ENCODE assay signal across 31 cellular contexts in genomic region chr6:125836466-125836865, GRCh38.
"Had no signal": no experiment of that assay in that cellular context is flagged by ENCODE, and none has a peak within 500 bp of the region (broad histone marks: within the 10 kb centered on the region; RNA-seq: fewer than 3 reads in every experiment).

No MANE protein-coding gene starts in this region.

- FAIRE-seq: TTC549 had no signal

- H3K27me3 ChIP-seq: brain microvascular endothelial cell, cardiac muscle cell, MG63, Peyer's patch, SJSA1 had no signal

- H3K4me1 ChIP-seq: SJSA1 had no signal

- H3K9me3 ChIP-seq: MG63, Peyer's patch, SJSA1 had no signal

- H3K36me3 ChIP-seq: brain microvascular endothelial cell, cardiac muscle cell, MG63, Peyer's patch, SJSA1 had no signal

- H3K27ac ChIP-seq: brain microvascular endothelial cell, cardiac muscle cell, SJSA1 had no signal

- DNase-seq: activated CD4-positive, alpha-beta memory T cell treated with anti-CD3 and anti-CD28 coated beads for 36 hours; activated CD4-positive, alpha-beta T cell treated with anti-CD3 and anti-CD28 coated beads for 36 hours; activated CD4-positive, alpha-beta T cell treated with anti-CD3 and anti-CD28 coated beads, Interleukin-2, amount 50 U/mL, for 1 hour; activated CD8-positive, alpha-beta memory T cell treated with anti-CD3 and anti-CD28 coated beads, Interleukin-2, amount 50 U/mL, for 4 hours; activated gamma-delta T cell treated with Interleukin-2 at 50 U/mL for 16 hours; activated naive CD4-positive, alpha-beta T cell treated with anti-CD3 and anti-CD28 coated beads for 36 hours; activated T-cell treated with anti-CD3 and anti-CD28 coated beads for 4 hours; activated T-cell treated with anti-CD3 and anti-CD28 coated beads, Interleukin-2, amount 50 U/mL, for 4 hours; amniotic stem cell; aorta; brain microvascular endothelial cell; Kasumi-1; KG1; MG63; NCI-H1048; NCI-H1105 treated with DMSO at 0.1 percent for 48 hours; NCI-H1436; NCI-H1694; NCI-H2029; NCI-H345; NCI-H524 treated with DMSO at 0.1 percent for 48 hours; Peyer's patch; RPMI8226; SHP77 treated with DMSO at 0.1 percent for 48 hours; SW 1271 had no signal

- ATAC-seq: activated CD4-positive, alpha-beta T cell treated with anti-CD3 and anti-CD28 coated beads for 36 hours; activated CD4-positive, CD25-positive, alpha-beta regulatory T cell treated with anti-CD3 and anti-CD28 coated beads, Interleukin-2, amount 50 U/mL, for 24 hours; activated naive CD4-positive, alpha-beta T cell treated with anti-CD3 and anti-CD28 coated beads, Interleukin-2, amount 50 U/mL, for 72 hours; activated T-cell treated with anti-CD3 and anti-CD28 coated beads, Interleukin-2, amount 50 U/mL, for 4 hours; WTC11 had no signal

- H3K4me3 ChIP-seq: cardiac muscle cell, MG63, Peyer's patch, SJSA1 had no signal
